9 cellular contexts compared by ENCODE assay signal in the genomic region with DNA sequence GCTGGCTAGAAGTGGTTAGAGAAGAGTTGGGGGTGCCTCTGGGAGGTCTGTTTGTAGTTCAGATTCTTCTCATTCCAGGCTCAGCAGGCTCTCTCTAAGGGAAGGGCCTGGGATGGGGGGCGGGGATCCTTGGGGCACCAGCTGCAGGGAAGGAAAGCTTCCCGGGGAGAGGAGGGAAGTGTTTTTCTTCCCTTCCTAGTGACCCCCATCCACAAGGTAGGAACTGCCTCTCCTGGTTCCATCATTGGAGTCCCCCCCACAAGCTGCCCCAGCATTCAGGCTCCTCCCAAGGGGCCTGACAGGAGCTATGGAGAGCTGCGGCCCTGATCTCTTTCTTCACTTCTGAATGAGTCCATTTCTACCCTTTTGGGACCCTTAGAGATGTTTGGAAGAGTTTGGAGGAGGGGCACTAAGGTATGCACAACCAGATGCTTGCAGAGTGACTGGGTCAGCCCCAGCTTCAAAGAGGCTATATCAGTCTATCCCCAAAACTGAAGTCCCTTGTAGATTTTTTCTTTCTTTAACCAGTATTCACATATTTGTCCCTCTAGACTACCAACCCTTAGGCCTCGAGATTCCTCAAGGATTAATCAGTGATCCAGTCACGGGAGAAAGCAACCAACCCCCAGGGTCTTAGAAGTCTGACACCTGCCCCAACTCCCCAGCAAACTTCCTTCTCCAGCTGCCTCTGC. TPM values are rescaled to one million over a fixed set of nuclear protein-coding genes. Genes with fewer than 3 reads are reported as not detected.
A peak's percentile ranks its signal among the peaks of the same experiment; 100 is the strongest.
DNase-seq lines count a peak whose midpoint lies in the region; ATAC-seq and TF ChIP-seq lines count a peak whose summit lies in the region.
"Had no signal": no experiment of that assay in that cellular context is flagged by ENCODE, and none has a peak within 500 bp of the region (broad histone marks: within the 10 kb centered on the region; RNA-seq: fewer than 3 reads in every experiment).

No MANE protein-coding gene starts in this region.

- H3K4me3 ChIP-seq in AG09309 (ENCODE audit: control insufficient read depth, low read depth, low read length) (no peak overlapping the region; the same call in 1 of the 2 replicates), cardiac fibroblast (replicated peaks in 1 of 2; ENCODE audit: low read depth in 2 of 2, low read length in 2 of 2) (no peak overlapping the region), lower lobe of right lung (no peak overlapping the region)
- H3K4me3 ChIP-seq: skin epidermis had no signal

- no peaks in the 10 kb centered on the region for H3K36me3 ChIP-seq in lower lobe of right lung

- TF ChIP-seq EP300 in Ishikawa (IDR thresholded peaks at IDR 0.05; ENCODE audit: borderline replicate concordance) = peak; percentile 83

- ATAC-seq in lower lobe of right lung (peak; percentile 79 to 82), HG03139 (IDR thresholded peaks at IDR 0.05; ENCODE audit: unreplicated experiment) (no peak)

- DNase-seq in AG09309 (ENCODE audit: low read depth) (peak; percentile 77), cardiac fibroblast (ENCODE audit: low read depth in 2 of 2) (peak; percentile 80 to 84), lower lobe of right lung (peak; percentile 52), NCI-H82 (lab: John Stamatoyannopoulos, UW) (no peak), GOT3 (lab: John Stamatoyannopoulos, UW) (no peak), activated gamma-delta T cell (lab: John Stamatoyannopoulos, UW) (no peak)

- intact Hi-C loops in lower lobe of right lung (cut with DNase I) = no loop called here

- TF ChIP-seq CTCF in AG09309 (IDR thresholded peaks at IDR 0.05; ENCODE audit: control insufficient read depth, insufficient read depth, low read depth, low read length, missing control alignments) = no peak
- TF ChIP-seq CTCF in cardiac fibroblast (IDR thresholded peaks at IDR 0.05; ENCODE audit: low read depth, low read length) = no peak
- no peak for TF ChIP-seq CTCF in lower lobe of right lung (IDR thresholded peaks at IDR 0.05)

- H3K27ac ChIP-seq in lower lobe of right lung = peak overlapping the region; percentile 59

- no peaks in the 10 kb centered on the region for H3K9me3 ChIP-seq in lower lobe of right lung

- peaks cover 14% of the 10 kb centered on the region for H3K27me3 ChIP-seq in lower lobe of right lung (ENCODE audit: low read depth)

- peak; percentile 23; the same call in 1 of the 2 replicates for TF ChIP-seq RAD21 in Ishikawa (IDR thresholded peaks at IDR 0.05; ENCODE audit: low read depth)

- H3K4me1 ChIP-seq in lower lobe of right lung = no peaks in the 10 kb centered on the region

TF ChIP-seq in Ishikawa, 13 proteins besides CTCF, POLR2A, EP300 and RAD21:
- TF ChIP-seq FOXM1 (IDR thresholded peaks at IDR 0.05; ENCODE audit: borderline replicate concordance, low read depth) (peak; percentile 32; the same call in 1 of the 2 replicates), CEBPB (IDR thresholded peaks at IDR 0.05) (no peak), TAF1 (IDR thresholded peaks at IDR 0.05; ENCODE audit: low read depth) (0 out of 2 replicates have a peak, but pooled peaks have one; percentile 30), TEAD4 (IDR thresholded peaks at IDR 0.05) (peak; percentile 98), ZBTB7A (IDR thresholded peaks at IDR 0.05; ENCODE audit: low read depth) (peak; percentile 83), TCF12 (IDR thresholded peaks at IDR 0.05; ENCODE audit: low read depth) (peak; percentile 86; the same call in 1 of the 2 replicates), YY1 (IDR thresholded peaks at IDR 0.05; ENCODE audit: low read depth) (no peak), CREB1 (IDR thresholded peaks at IDR 0.05; ENCODE audit: low read depth) (no peak), NFIC (IDR thresholded peaks at IDR 0.05) (peak; percentile 21; the same call in 1 of the 2 replicates), EGR1 (IDR thresholded peaks at IDR 0.05) (no peak)
- TF ChIP-seq, protein P1, sequence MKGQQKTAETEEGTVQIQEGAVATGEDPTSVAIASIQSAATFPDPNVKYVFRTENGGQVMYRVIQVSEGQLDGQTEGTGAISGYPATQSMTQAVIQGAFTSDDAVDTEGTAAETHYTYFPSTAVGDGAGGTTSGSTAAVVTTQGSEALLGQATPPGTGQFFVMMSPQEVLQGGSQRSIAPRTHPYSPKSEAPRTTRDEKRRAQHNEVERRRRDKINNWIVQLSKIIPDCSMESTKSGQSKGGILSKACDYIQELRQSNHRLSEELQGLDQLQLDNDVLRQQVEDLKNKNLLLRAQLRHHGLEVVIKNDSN (IDR thresholded peaks at IDR 0.05) = no peak
- TF ChIP-seq, protein P2, sequence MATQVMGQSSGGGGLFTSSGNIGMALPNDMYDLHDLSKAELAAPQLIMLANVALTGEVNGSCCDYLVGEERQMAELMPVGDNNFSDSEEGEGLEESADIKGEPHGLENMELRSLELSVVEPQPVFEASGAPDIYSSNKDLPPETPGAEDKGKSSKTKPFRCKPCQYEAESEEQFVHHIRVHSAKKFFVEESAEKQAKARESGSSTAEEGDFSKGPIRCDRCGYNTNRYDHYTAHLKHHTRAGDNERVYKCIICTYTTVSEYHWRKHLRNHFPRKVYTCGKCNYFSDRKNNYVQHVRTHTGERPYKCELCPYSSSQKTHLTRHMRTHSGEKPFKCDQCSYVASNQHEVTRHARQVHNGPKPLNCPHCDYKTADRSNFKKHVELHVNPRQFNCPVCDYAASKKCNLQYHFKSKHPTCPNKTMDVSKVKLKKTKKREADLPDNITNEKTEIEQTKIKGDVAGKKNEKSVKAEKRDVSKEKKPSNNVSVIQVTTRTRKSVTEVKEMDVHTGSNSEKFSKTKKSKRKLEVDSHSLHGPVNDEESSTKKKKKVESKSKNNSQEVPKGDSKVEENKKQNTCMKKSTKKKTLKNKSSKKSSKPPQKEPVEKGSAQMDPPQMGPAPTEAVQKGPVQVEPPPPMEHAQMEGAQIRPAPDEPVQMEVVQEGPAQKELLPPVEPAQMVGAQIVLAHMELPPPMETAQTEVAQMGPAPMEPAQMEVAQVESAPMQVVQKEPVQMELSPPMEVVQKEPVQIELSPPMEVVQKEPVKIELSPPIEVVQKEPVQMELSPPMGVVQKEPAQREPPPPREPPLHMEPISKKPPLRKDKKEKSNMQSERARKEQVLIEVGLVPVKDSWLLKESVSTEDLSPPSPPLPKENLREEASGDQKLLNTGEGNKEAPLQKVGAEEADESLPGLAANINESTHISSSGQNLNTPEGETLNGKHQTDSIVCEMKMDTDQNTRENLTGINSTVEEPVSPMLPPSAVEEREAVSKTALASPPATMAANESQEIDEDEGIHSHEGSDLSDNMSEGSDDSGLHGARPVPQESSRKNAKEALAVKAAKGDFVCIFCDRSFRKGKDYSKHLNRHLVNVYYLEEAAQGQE (IDR thresholded peaks at IDR 0.05; ENCODE audit: low read depth) = no peak
- TF ChIP-seq, protein P3, sequence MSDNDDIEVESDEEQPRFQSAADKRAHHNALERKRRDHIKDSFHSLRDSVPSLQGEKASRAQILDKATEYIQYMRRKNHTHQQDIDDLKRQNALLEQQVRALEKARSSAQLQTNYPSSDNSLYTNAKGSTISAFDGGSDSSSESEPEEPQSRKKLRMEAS (IDR thresholded peaks at IDR 0.05) = peak; percentile 31; the same call in 1 of the 2 replicates

RNA-seq across cellular contexts. Expression of a gene that starts 13.9 kb away (rescaled TPM):
- 7.4 TPM for total RNA-seq in lower lobe of right lung

RNA-seq across cellular contexts. Expression of a gene that starts 40.2 kb away (rescaled TPM):
- total RNA-seq in lower lobe of right lung = 48.3 TPM

Comparison
In these comparisons a context has a peak if more than half of its experiments do, and no peak if none do; other contexts are left out.
1. DNase-seq: peak in AG09309 (single experiment), cardiac fibroblast (2 of 2) and lower lobe of right lung (single experiment); none in NCI-H82 (single experiment), GOT3 (single experiment) and activated gamma-delta T cell (single experiment).